26 cellular contexts compared by ENCODE assay signal in genomic region chr17:74393323-74393942, GRCh38. TPM values are rescaled to one million over a fixed set of nuclear protein-coding genes. Genes with fewer than 3 reads are reported as not detected.
DNase-seq lines count a peak whose midpoint lies in the region; ATAC-seq and TF ChIP-seq lines count a peak whose summit lies in the region.
"Had no signal": no experiment of that assay in that cellular context is flagged by ENCODE, and none has a peak within 500 bp of the region (broad histone marks: within the 10 kb centered on the region; RNA-seq: fewer than 3 reads in every experiment).

No MANE protein-coding gene starts in this region.

- H3K4me3 Mint-ChIP-seq in T-cell: no peak overlapping the region
- H3K4me3 Mint-ChIP-seq: activated B cell treated with CpG ODN at 0.5 μM for 24 hours; activated CD8-positive, alpha-beta T cell treated with anti-CD3 and anti-CD28 coated beads, Interleukin-2, amount 10 ng/mL, durations not matched to agents 7 days and 5 days; activated naive CD4-positive, alpha-beta T cell treated with anti-CD3 and anti-CD28 coated beads for 36 hours; activated T-cell treated with anti-CD3 and anti-CD28 coated beads, Interleukin-2, amount 50 U/mL, for 4 hours; CD4-positive, CD25-positive, alpha-beta regulatory T cell; endodermal cell; stimulated activated effector memory CD8-positive, alpha-beta T cell treated with anti-CD3 and anti-CD28 coated beads, Interleukin-12 subunit alpha, Interleukin-12 subunit beta, amount 100 ng/mL, for 72 hours had no signal

- peaks cover 0 to 21% (median 0%) of the 10 kb centered on the region in 11 experiments; a peak in 7 of 22 replicates for H3K9me3 ChIP-seq in BLaER1 treated with 17β-estradiol and CSF1 and Interleukin-3, amounts not matched to agents 10 nM and 100 nM (replicated peaks in 1 of 11)
- H3K9me3 ChIP-seq in SJCRH30 (replicated peaks): 0 out of 2 replicates have a peak, but pooled peaks cover 4% of the 10 kb centered on the region
- H3K9me3 ChIP-seq in vagina: no peaks in the 10 kb centered on the region
- H3K9me3 ChIP-seq: mucosa of descending colon, Peyer's patch, sigmoid colon, SK-N-SH, thyroid gland had no signal

- H3K4me3 ChIP-seq in BLaER1 treated with 17β-estradiol and CSF1 and Interleukin-3, amounts not matched to agents 10 nM and 100 nM: no peak overlapping the region
- H3K4me3 ChIP-seq in SJCRH30: no peak overlapping the region
- H3K4me3 ChIP-seq in vagina: no peak overlapping the region
- H3K4me3 ChIP-seq: mucosa of descending colon, Peyer's patch, sigmoid colon, thyroid gland had no signal

- no peaks in the 10 kb centered on the region for H3K4me1 Mint-ChIP-seq in T-cell
- H3K4me1 Mint-ChIP-seq: activated B cell treated with CpG ODN at 0.5 μM for 24 hours; CD4-positive, CD25-positive, alpha-beta regulatory T cell; stimulated activated effector memory CD8-positive, alpha-beta T cell treated with anti-CD3 and anti-CD28 coated beads, Interleukin-12 subunit alpha, Interleukin-12 subunit beta, amount 100 ng/mL, for 72 hours had no signal

- peaks cover 0 to 4% of the 10 kb centered on the region in 2 donors for H3K27me3 Mint-ChIP-seq in T-cell

- intact Hi-C loops in vagina (cut with DNase I): no loop called here

- no peaks in the 10 kb centered on the region for H3K9me3 Mint-ChIP-seq in T-cell
- H3K9me3 Mint-ChIP-seq: activated B cell treated with CpG ODN at 0.5 μM for 24 hours; activated naive CD4-positive, alpha-beta T cell treated with anti-CD3 and anti-CD28 coated beads for 36 hours; activated T-cell treated with anti-CD3 and anti-CD28 coated beads, Interleukin-2, amount 50 U/mL, for 4 hours; endodermal cell; stimulated activated effector memory CD8-positive, alpha-beta T cell treated with anti-CD3 and anti-CD28 coated beads, Interleukin-12 subunit alpha, Interleukin-12 subunit beta, amount 100 ng/mL, for 72 hours had no signal

- no peaks in the 10 kb centered on the region for H3K36me3 ChIP-seq in BLaER1 treated with 17β-estradiol and CSF1 and Interleukin-3, amounts not matched to agents 10 nM and 100 nM
- H3K36me3 ChIP-seq in SJCRH30 (no peaks in the 10 kb centered on the region), vagina (no peaks in the 10 kb centered on the region)
- H3K36me3 ChIP-seq: Peyer's patch, sigmoid colon, thyroid gland had no signal

- peaks cover 5 to 52% (median 46%) of the 10 kb centered on the region in 10 experiments; a peak in 18 of 20 replicates for H3K4me1 ChIP-seq in BLaER1 treated with 17β-estradiol and CSF1 and Interleukin-3, amounts not matched to agents 10 nM and 100 nM
- H3K4me1 ChIP-seq in SJCRH30 (no peaks in the 10 kb centered on the region), vagina (no peaks in the 10 kb centered on the region)
- H3K4me1 ChIP-seq: Peyer's patch, sigmoid colon had no signal

- no peaks in the 10 kb centered on the region for H3K27me3 ChIP-seq in BLaER1 treated with 17β-estradiol and CSF1 and Interleukin-3, amounts not matched to agents 10 nM and 100 nM
- H3K27me3 ChIP-seq in SJCRH30 (peaks cover 17% of the 10 kb centered on the region; the same call in 1 of the 2 replicates), vagina (no peaks in the 10 kb centered on the region)
- H3K27me3 ChIP-seq: Peyer's patch, sigmoid colon, thyroid gland had no signal

- POLR2A ChIA-PET in T-cell (lab: Charles Lee): no interaction called here

- no peak for TF ChIP-seq CTCF in vagina (IDR thresholded peaks at IDR 0.05)

- DNase-seq in NCI-H2171 (lab: John Stamatoyannopoulos, UW): peak; percentile 64
- peak; percentile 88 for DNase-seq in cerebellar cortex (ENCODE audit: low spot score)
- DNase-seq in occipital lobe (lab: John Stamatoyannopoulos, UW): peak; percentile 13
- DNase-seq in T-cell: no peak
- DNase-seq in central memory CD4-positive, alpha-beta T cell: no peak
- DNase-seq in SJCRH30: no peak
- no peak for DNase-seq in vagina (ENCODE audit: extremely low spot score in 2 of 2)
- DNase-seq: activated B cell treated with CpG ODN at 0.5 μM for 24 hours; activated CD8-positive, alpha-beta T cell treated with anti-CD3 and anti-CD28 coated beads, Interleukin-2, amount 10 ng/mL, durations not matched to agents 7 days and 5 days; activated naive CD4-positive, alpha-beta T cell treated with anti-CD3 and anti-CD28 coated beads for 36 hours; activated T-cell treated with anti-CD3 and anti-CD28 coated beads, Interleukin-2, amount 50 U/mL, for 4 hours; aorta; CD4-positive, CD25-positive, alpha-beta regulatory T cell; GF-D8; NK-92 treated with Interleukin-12 subunit alpha and Interleukin-12 subunit beta, amount 100 ng/mL, for 24 hours; Peyer's patch; sigmoid colon; SK-N-SH; T-helper 9 cell; thyroid gland had no signal

- H3K27ac Mint-ChIP-seq in T-cell: no peak overlapping the region
- H3K27ac Mint-ChIP-seq: activated B cell treated with CpG ODN at 0.5 μM for 24 hours; activated CD8-positive, alpha-beta T cell treated with anti-CD3 and anti-CD28 coated beads, Interleukin-2, amount 10 ng/mL, durations not matched to agents 7 days and 5 days; activated naive CD4-positive, alpha-beta T cell treated with anti-CD3 and anti-CD28 coated beads for 36 hours; CD4-positive, CD25-positive, alpha-beta regulatory T cell; endodermal cell; stimulated activated effector memory CD8-positive, alpha-beta T cell treated with anti-CD3 and anti-CD28 coated beads, Interleukin-12 subunit alpha, Interleukin-12 subunit beta, amount 100 ng/mL, for 72 hours had no signal

- peak overlapping the region; percentile 3 to 77 (median 59); a peak in 20 of 22 replicates for H3K4me2 ChIP-seq in BLaER1 treated with 17β-estradiol and CSF1 and Interleukin-3, amounts not matched to agents 10 nM and 100 nM
- H3K4me2 ChIP-seq: SK-N-SH had no signal

- CTCF ChIA-PET in T-cell (lab: Charles Lee): interaction anchor here in 1 of 2 donors (0.7 kb wide), 1 partner anchor 30 kb away, joined by 4 read pairs; no protein-coding TSS in a partner anchor

- TF ChIP-seq POLR2A in vagina (IDR thresholded peaks at IDR 0.05): no peak

- H4K20me1 ChIP-seq in BLaER1 treated with 17β-estradiol and CSF1 and Interleukin-3, amounts not matched to agents 10 nM and 100 nM: no peaks in the 10 kb centered on the region

- peak overlapping the region in 2 of 11 experiments; percentile 7 to 10; a peak in 1 of 22 replicates for H3K9ac ChIP-seq in BLaER1 treated with 17β-estradiol and CSF1 and Interleukin-3, amounts not matched to agents 10 nM and 100 nM
- H3K9ac ChIP-seq: SK-N-SH had no signal

- H3K36me3 Mint-ChIP-seq in T-cell: no peaks in the 10 kb centered on the region
- H3K36me3 Mint-ChIP-seq: CD4-positive, CD25-positive, alpha-beta regulatory T cell; stimulated activated effector memory CD8-positive, alpha-beta T cell treated with anti-CD3 and anti-CD28 coated beads, Interleukin-12 subunit alpha, Interleukin-12 subunit beta, amount 100 ng/mL, for 72 hours had no signal

- no peak for ATAC-seq in T-cell (replicated peaks in 1 of 4)
- ATAC-seq: activated CD8-positive, alpha-beta T cell treated with anti-CD3 and anti-CD28 coated beads, Interleukin-2, amount 10 ng/mL, durations not matched to agents 7 days and 5 days; activated T-cell treated with anti-CD3 and anti-CD28 coated beads, Interleukin-2, amount 50 U/mL, for 4 hours; mucosa of descending colon; stimulated activated effector memory CD8-positive, alpha-beta T cell treated with anti-CD3 and anti-CD28 coated beads, Interleukin-12 subunit alpha, Interleukin-12 subunit beta, amount 100 ng/mL, for 72 hours had no signal

- no peak overlapping the region for H3K27ac ChIP-seq in BLaER1 treated with 17β-estradiol and CSF1 and Interleukin-3, amounts not matched to agents 10 nM and 100 nM
- H3K27ac ChIP-seq in SJCRH30 (no peak overlapping the region), vagina (no peak overlapping the region)
- H3K27ac ChIP-seq: Peyer's patch, sigmoid colon, thyroid gland had no signal

RNA-seq across cellular contexts. Expression of gene GPR142, which starts 26.1 kb away (rescaled TPM):
- total RNA-seq in occipital lobe (not detected), T-cell (not detected), vagina (0.98 TPM)
- not detected in 2 replicates for total RNA-seq in SJCRH30 (2014; rRNA removed; shearing (Covaris generic))
- total RNA-seq: activated B cell treated with CpG ODN at 0.5 μM for 24 hours; activated CD8-positive, alpha-beta T cell treated with anti-CD3 and anti-CD28 coated beads, Interleukin-2, amount 10 ng/mL, durations not matched to agents 7 days and 5 days; activated naive CD4-positive, alpha-beta T cell treated with anti-CD3 and anti-CD28 coated beads for 36 hours; activated T-cell treated with anti-CD3 and anti-CD28 coated beads, Interleukin-2, amount 50 U/mL, for 4 hours; CD4-positive, CD25-positive, alpha-beta regulatory T cell; NCI-H460 had no signal

RNA-seq across cellular contexts. Expression of gene BTBD17, which starts 31.8 kb away (rescaled TPM):
- total RNA-seq in occipital lobe (4.5 TPM), T-cell (under 1 TPM in 1 of 5 donors, not detected in 4; 0.26 TPM), vagina (not detected)
- not detected in 2 replicates for total RNA-seq in SJCRH30 (2014; rRNA removed; shearing (Covaris generic))
- total RNA-seq: activated B cell treated with CpG ODN at 0.5 μM for 24 hours; activated CD8-positive, alpha-beta T cell treated with anti-CD3 and anti-CD28 coated beads, Interleukin-2, amount 10 ng/mL, durations not matched to agents 7 days and 5 days; activated naive CD4-positive, alpha-beta T cell treated with anti-CD3 and anti-CD28 coated beads for 36 hours; activated T-cell treated with anti-CD3 and anti-CD28 coated beads, Interleukin-2, amount 50 U/mL, for 4 hours; aorta; CD4-positive, CD25-positive, alpha-beta regulatory T cell; liver; NCI-H460; Peyer's patch; sigmoid colon had no signal

RNA-seq across cellular contexts. Expression of gene GPRC5C, which starts 38.5 kb away (rescaled TPM):
- 10.0 TPM for total RNA-seq in occipital lobe
- 1 to 10 TPM in 1 of 5 donors, under 1 TPM in 2, not detected in 2; 0.46 to 1.5 (median 0.55) TPM for total RNA-seq in T-cell
- not detected in 2 replicates for total RNA-seq in SJCRH30 (2014; rRNA removed; shearing (Covaris generic))
- total RNA-seq in vagina: 27.5 TPM
- total RNA-seq: activated naive CD4-positive, alpha-beta T cell treated with anti-CD3 and anti-CD28 coated beads for 36 hours; CD4-positive, CD25-positive, alpha-beta regulatory T cell had no signal

Comparison
In these comparisons a context has a peak if more than half of its experiments do, and no peak if none do; other contexts are left out.
1. DNase-seq: peak in NCI-H2171 (single experiment), cerebellar cortex (single experiment) and occipital lobe (single experiment); none in T-cell (0 of 34), central memory CD4-positive, alpha-beta T cell (single experiment), SJCRH30 (0 of 2) and vagina (0 of 2).